ENCODE assay signal across 1 cellular context in the genomic region with DNA sequence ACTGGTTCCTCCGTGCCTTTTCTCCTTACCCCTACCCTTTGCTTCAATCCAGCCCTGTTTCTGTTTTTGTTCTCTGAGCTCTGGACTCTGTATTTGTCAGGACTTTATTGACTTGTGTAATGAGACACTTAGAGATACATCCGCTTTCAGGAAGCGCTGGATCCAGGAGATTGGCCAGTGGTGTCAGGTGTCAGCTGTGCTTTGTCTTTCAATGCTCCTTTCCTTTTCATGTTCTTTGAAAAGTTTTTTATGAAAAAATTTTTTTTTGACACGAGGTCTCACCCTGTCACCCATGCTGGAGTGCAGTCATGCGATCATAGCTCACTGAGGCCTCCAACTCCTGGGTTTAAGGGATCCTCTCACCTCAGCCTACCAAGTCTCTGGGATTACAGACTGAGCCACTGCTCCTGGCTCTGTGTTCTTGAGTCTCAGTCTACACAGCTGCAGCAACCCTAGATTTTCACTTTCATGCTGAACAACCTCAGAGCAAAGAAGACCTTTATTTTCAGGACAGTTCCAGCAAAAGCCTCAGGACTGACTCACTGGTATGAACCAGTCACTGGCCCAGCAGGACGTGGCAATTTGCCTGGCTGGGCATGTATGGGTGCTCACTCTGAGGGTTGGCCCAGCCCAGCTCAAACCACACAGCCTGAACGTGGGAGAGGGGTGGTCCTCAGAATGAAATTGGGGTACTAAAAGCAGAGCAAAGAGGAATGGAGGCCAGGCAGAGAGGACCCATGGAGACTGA.
TF ChIP-seq lines count a peak whose summit lies in the region.

No MANE protein-coding gene starts in this region.

TF ChIP-seq in HepG2, 621 proteins besides CTCF, POLR2A, EP300 and RAD21 (continued from another document and continues in another):
- TF ChIP-seq, protein P1, sequence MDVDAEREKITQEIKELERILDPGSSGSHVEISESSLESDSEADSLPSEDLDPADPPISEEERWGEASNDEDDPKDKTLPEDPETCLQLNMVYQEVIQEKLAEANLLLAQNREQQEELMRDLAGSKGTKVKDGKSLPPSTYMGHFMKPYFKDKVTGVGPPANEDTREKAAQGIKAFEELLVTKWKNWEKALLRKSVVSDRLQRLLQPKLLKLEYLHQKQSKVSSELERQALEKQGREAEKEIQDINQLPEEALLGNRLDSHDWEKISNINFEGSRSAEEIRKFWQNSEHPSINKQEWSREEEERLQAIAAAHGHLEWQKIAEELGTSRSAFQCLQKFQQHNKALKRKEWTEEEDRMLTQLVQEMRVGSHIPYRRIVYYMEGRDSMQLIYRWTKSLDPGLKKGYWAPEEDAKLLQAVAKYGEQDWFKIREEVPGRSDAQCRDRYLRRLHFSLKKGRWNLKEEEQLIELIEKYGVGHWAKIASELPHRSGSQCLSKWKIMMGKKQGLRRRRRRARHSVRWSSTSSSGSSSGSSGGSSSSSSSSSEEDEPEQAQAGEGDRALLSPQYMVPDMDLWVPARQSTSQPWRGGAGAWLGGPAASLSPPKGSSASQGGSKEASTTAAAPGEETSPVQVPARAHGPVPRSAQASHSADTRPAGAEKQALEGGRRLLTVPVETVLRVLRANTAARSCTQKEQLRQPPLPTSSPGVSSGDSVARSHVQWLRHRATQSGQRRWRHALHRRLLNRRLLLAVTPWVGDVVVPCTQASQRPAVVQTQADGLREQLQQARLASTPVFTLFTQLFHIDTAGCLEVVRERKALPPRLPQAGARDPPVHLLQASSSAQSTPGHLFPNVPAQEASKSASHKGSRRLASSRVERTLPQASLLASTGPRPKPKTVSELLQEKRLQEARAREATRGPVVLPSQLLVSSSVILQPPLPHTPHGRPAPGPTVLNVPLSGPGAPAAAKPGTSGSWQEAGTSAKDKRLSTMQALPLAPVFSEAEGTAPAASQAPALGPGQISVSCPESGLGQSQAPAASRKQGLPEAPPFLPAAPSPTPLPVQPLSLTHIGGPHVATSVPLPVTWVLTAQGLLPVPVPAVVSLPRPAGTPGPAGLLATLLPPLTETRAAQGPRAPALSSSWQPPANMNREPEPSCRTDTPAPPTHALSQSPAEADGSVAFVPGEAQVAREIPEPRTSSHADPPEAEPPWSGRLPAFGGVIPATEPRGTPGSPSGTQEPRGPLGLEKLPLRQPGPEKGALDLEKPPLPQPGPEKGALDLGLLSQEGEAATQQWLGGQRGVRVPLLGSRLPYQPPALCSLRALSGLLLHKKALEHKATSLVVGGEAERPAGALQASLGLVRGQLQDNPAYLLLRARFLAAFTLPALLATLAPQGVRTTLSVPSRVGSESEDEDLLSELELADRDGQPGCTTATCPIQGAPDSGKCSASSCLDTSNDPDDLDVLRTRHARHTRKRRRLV (CRISPR knock-in tag; IDR thresholded peaks at IDR 0.05), result no peak
- TF ChIP-seq GLI4 (CRISPR knock-in tag; IDR thresholded peaks at IDR 0.05; ENCODE audit: borderline replicate concordance) (no peak), HHEX (CRISPR knock-in tag; IDR thresholded peaks at IDR 0.05) (no peak), HDAC1 (CRISPR knock-in tag; IDR thresholded peaks at IDR 0.05) (no peak), HOXA9 (CRISPR knock-in tag; IDR thresholded peaks at IDR 0.05; ENCODE audit: borderline replicate concordance) (no peak), RBAK (CRISPR knock-in tag; IDR thresholded peaks at IDR 0.05) (no peak), NR3C1 (CRISPR knock-in tag; IDR thresholded peaks at IDR 0.05) (no peak), MBNL3 (CRISPR knock-in tag; conservative IDR thresholded peaks at IDR 0.05) (no peak), ESRRA (CRISPR knock-in tag; IDR thresholded peaks at IDR 0.05; ENCODE audit: low read depth) (no peak; the same call in 1 of the 2 replicates), ZNF670 (CRISPR knock-in tag; IDR thresholded peaks at IDR 0.05; ENCODE audit: borderline replicate concordance) (no peak), FOSL2 (CRISPR knock-in tag; IDR thresholded peaks at IDR 0.05) (no peak; the same call in 1 of the 2 replicates), MEIS1 (CRISPR knock-in tag; IDR thresholded peaks at IDR 0.05; ENCODE audit: borderline replicate concordance) (no peak), GFI1 (CRISPR knock-in tag; IDR thresholded peaks at IDR 0.05; ENCODE audit: borderline replicate concordance) (no peak), HOXA5 (CRISPR knock-in tag; IDR thresholded peaks at IDR 0.05) (no peak), TP53 (CRISPR knock-in tag; conservative IDR thresholded peaks at IDR 0.05) (no peak), SPEN (CRISPR knock-in tag; IDR thresholded peaks at IDR 0.05; ENCODE audit: low read depth) (no peak), YY1 (IDR thresholded peaks at IDR 0.05; ENCODE audit: insufficient read depth, insufficient replicate concordance, low read depth, low read length) (no peak), CEBPG (CRISPR knock-in tag; IDR thresholded peaks at IDR 0.05) (no peak), FOXO1 (CRISPR knock-in tag; IDR thresholded peaks at IDR 0.05) (0 out of 2 replicates have a peak, but pooled peaks have one; percentile 23), ZNF678 (CRISPR knock-in tag; IDR thresholded peaks at IDR 0.05) (no peak), ZNF431 (CRISPR knock-in tag; IDR thresholded peaks at IDR 0.05; ENCODE audit: borderline replicate concordance, low read depth) (no peak), ZNF468 (CRISPR knock-in tag; IDR thresholded peaks at IDR 0.05) (no peak), IRF2 (CRISPR knock-in tag; IDR thresholded peaks at IDR 0.05) (no peak), GATAD2A (CRISPR knock-in tag; IDR thresholded peaks at IDR 0.05) (peak; percentile 47), ELF4 (CRISPR knock-in tag; IDR thresholded peaks at IDR 0.05; ENCODE audit: borderline replicate concordance) (no peak), HNF4A (CRISPR knock-in tag; IDR thresholded peaks at IDR 0.05) (peak; percentile 72; the same call in 1 of the 2 replicates), JARID2 (CRISPR knock-in tag; IDR thresholded peaks at IDR 0.05; ENCODE audit: insufficient replicate concordance) (no peak)
- TF ChIP-seq, protein P2, sequence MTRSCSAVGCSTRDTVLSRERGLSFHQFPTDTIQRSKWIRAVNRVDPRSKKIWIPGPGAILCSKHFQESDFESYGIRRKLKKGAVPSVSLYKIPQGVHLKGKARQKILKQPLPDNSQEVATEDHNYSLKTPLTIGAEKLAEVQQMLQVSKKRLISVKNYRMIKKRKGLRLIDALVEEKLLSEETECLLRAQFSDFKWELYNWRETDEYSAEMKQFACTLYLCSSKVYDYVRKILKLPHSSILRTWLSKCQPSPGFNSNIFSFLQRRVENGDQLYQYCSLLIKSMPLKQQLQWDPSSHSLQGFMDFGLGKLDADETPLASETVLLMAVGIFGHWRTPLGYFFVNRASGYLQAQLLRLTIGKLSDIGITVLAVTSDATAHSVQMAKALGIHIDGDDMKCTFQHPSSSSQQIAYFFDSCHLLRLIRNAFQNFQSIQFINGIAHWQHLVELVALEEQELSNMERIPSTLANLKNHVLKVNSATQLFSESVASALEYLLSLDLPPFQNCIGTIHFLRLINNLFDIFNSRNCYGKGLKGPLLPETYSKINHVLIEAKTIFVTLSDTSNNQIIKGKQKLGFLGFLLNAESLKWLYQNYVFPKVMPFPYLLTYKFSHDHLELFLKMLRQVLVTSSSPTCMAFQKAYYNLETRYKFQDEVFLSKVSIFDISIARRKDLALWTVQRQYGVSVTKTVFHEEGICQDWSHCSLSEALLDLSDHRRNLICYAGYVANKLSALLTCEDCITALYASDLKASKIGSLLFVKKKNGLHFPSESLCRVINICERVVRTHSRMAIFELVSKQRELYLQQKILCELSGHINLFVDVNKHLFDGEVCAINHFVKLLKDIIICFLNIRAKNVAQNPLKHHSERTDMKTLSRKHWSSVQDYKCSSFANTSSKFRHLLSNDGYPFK (CRISPR knock-in tag; IDR thresholded peaks at IDR 0.05; ENCODE audit: borderline replicate concordance), result no peak; the same call in 1 of the 2 replicates
- TF ChIP-seq, protein P3, sequence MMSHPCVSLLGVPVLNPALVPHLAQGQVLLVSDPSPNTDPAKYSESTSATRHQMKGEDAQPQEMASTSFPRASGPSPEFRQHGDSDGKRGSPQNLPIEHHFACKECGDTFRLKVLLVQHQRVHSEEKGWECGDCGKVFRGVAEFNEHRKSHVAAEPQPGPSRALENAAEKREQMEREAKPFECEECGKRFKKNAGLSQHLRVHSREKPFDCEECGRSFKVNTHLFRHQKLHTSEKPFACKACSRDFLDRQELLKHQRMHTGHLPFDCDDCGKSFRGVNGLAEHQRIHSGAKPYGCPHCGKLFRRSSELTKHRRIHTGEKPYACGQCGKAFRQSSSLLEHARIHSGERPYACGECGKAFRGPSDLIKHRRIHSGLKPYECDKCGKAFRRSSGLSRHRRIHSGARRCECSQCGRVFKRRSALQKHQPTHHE (CRISPR knock-in tag; IDR thresholded peaks at IDR 0.05; ENCODE audit: borderline replicate concordance), result no peak
- TF ChIP-seq, protein P4, sequence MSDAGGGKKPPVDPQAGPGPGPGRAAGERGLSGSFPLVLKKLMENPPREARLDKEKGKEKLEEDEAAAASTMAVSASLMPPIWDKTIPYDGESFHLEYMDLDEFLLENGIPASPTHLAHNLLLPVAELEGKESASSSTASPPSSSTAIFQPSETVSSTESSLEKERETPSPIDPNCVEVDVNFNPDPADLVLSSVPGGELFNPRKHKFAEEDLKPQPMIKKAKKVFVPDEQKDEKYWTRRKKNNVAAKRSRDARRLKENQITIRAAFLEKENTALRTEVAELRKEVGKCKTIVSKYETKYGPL (CRISPR knock-in tag; IDR thresholded peaks at IDR 0.05), result no peak
- TF ChIP-seq, protein P5, sequence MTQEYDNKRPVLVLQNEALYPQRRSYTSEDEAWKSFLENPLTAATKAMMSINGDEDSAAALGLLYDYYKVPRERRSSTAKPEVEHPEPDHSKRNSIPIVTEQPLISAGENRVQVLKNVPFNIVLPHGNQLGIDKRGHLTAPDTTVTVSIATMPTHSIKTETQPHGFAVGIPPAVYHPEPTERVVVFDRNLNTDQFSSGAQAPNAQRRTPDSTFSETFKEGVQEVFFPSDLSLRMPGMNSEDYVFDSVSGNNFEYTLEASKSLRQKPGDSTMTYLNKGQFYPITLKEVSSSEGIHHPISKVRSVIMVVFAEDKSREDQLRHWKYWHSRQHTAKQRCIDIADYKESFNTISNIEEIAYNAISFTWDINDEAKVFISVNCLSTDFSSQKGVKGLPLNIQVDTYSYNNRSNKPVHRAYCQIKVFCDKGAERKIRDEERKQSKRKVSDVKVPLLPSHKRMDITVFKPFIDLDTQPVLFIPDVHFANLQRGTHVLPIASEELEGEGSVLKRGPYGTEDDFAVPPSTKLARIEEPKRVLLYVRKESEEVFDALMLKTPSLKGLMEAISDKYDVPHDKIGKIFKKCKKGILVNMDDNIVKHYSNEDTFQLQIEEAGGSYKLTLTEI (CRISPR knock-in tag; conservative IDR thresholded peaks at IDR 0.05), result no peak
- TF ChIP-seq, protein P6, sequence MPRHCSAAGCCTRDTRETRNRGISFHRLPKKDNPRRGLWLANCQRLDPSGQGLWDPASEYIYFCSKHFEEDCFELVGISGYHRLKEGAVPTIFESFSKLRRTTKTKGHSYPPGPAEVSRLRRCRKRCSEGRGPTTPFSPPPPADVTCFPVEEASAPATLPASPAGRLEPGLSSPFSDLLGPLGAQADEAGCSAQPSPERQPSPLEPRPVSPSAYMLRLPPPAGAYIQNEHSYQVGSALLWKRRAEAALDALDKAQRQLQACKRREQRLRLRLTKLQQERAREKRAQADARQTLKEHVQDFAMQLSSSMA (CRISPR knock-in tag; IDR thresholded peaks at IDR 0.05), result no peak
- TF ChIP-seq, protein P7, sequence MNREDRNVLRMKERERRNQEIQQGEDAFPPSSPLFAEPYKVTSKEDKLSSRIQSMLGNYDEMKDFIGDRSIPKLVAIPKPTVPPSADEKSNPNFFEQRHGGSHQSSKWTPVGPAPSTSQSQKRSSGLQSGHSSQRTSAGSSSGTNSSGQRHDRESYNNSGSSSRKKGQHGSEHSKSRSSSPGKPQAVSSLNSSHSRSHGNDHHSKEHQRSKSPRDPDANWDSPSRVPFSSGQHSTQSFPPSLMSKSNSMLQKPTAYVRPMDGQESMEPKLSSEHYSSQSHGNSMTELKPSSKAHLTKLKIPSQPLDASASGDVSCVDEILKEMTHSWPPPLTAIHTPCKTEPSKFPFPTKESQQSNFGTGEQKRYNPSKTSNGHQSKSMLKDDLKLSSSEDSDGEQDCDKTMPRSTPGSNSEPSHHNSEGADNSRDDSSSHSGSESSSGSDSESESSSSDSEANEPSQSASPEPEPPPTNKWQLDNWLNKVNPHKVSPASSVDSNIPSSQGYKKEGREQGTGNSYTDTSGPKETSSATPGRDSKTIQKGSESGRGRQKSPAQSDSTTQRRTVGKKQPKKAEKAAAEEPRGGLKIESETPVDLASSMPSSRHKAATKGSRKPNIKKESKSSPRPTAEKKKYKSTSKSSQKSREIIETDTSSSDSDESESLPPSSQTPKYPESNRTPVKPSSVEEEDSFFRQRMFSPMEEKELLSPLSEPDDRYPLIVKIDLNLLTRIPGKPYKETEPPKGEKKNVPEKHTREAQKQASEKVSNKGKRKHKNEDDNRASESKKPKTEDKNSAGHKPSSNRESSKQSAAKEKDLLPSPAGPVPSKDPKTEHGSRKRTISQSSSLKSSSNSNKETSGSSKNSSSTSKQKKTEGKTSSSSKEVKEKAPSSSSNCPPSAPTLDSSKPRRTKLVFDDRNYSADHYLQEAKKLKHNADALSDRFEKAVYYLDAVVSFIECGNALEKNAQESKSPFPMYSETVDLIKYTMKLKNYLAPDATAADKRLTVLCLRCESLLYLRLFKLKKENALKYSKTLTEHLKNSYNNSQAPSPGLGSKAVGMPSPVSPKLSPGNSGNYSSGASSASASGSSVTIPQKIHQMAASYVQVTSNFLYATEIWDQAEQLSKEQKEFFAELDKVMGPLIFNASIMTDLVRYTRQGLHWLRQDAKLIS (CRISPR knock-in tag; IDR thresholded peaks at IDR 0.05), result no peak
- TF ChIP-seq, protein P8, sequence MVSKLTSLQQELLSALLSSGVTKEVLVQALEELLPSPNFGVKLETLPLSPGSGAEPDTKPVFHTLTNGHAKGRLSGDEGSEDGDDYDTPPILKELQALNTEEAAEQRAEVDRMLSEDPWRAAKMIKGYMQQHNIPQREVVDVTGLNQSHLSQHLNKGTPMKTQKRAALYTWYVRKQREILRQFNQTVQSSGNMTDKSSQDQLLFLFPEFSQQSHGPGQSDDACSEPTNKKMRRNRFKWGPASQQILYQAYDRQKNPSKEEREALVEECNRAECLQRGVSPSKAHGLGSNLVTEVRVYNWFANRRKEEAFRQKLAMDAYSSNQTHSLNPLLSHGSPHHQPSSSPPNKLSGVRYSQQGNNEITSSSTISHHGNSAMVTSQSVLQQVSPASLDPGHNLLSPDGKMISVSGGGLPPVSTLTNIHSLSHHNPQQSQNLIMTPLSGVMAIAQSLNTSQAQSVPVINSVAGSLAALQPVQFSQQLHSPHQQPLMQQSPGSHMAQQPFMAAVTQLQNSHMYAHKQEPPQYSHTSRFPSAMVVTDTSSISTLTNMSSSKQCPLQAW (CRISPR knock-in tag; IDR thresholded peaks at IDR 0.05), result no peak
